ENCODE assay signal across 20 cellular contexts in genomic region chr5:44511596-44511995, GRCh38.
"Had no signal": no experiment of that assay in that cellular context is flagged by ENCODE, and none has a peak within 500 bp of the region (broad histone marks: within the 10 kb centered on the region; RNA-seq: fewer than 3 reads in every experiment).

No MANE protein-coding gene starts in this region.

- H3K9me3 ChIP-seq: SJCRH30 had no signal

- ATAC-seq: Panc1, PC-3, Right ventricle myocardium inferior, SK-N-SH treated with all-trans-retinoic acid at 6 μM for 48 hours had no signal

- H3K27ac ChIP-seq: SJCRH30 had no signal

- H3K4me3 ChIP-seq: SJCRH30 had no signal

- H3K27me3 ChIP-seq: SJCRH30 had no signal

- DNase-seq: KBM-7, MV-4-11, NCI-H1048, NCI-H1105, NCI-H1417, NCI-H1436 treated with DMSO at 0.1 percent for 48 hours, NCI-H1694, NCI-H187 treated with DMSO at 0.1 percent for 48 hours, NCI-H2029 treated with DMSO at 0.1 percent for 48 hours, NCI-H2171 treated with DMSO at 0.1 percent for 48 hours, NCI-H345, NCI-H446 treated with DMSO at 0.1 percent for 48 hours, NCI-H510A treated with DMSO at 0.1 percent for 48 hours, NCI-H526, PC-3, SHP77 treated with DMSO at 0.1 percent for 48 hours, SJCRH30 had no signal

- H3K36me3 ChIP-seq: SJCRH30 had no signal
